1 cellular context compared by ENCODE assay signal in genomic region chr11:66418168-66418985, GRCh38.
TF ChIP-seq lines count a peak whose summit lies in the region.

No MANE protein-coding gene starts in this region.

TF ChIP-seq in HepG2, 621 proteins besides CTCF, POLR2A, EP300 and RAD21 (continued from another document and continues in another):
- peak; percentile 76; the same call in 1 of the 2 replicates for TF ChIP-seq ZNF280D (CRISPR knock-in tag; IDR thresholded peaks at IDR 0.05)
- 0 out of 2 replicates have a peak, but pooled peaks have one; percentile 24 for TF ChIP-seq MAFG (CRISPR knock-in tag; IDR thresholded peaks at IDR 0.05)
- no peak; the same call in 1 of the 2 replicates for TF ChIP-seq ZXDC (CRISPR knock-in tag; IDR thresholded peaks at IDR 0.05)
- TF ChIP-seq ZNF660 (CRISPR knock-in tag; IDR thresholded peaks at IDR 0.05; ENCODE audit: borderline replicate concordance, low read depth): no peak
- peak; percentile 99; the same call in 1 of the 2 replicates for TF ChIP-seq EHMT2 (IDR thresholded peaks at IDR 0.05; ENCODE audit: borderline replicate concordance, low read depth, low read length)
- TF ChIP-seq ZNF260 (CRISPR knock-in tag; IDR thresholded peaks at IDR 0.05; ENCODE audit: borderline replicate concordance, low read depth): no peak
- TF ChIP-seq NFYC (CRISPR knock-in tag; IDR thresholded peaks at IDR 0.05): no peak
- no peak for TF ChIP-seq HCFC1 (IDR thresholded peaks at IDR 0.05; ENCODE audit: low read depth, low read length)
- TF ChIP-seq TGIF2 (CRISPR knock-in tag; IDR thresholded peaks at IDR 0.05): peak; percentile 86; the same call in 1 of the 2 replicates
- TF ChIP-seq ZC3H13 (CRISPR knock-in tag; IDR thresholded peaks at IDR 0.05): 0 out of 2 replicates have a peak, but pooled peaks have one; percentile 28
- no peak for TF ChIP-seq RAD51 (IDR thresholded peaks at IDR 0.05; ENCODE audit: borderline replicate concordance)
- no peak for TF ChIP-seq ZNF562 (CRISPR knock-in tag; IDR thresholded peaks at IDR 0.05; ENCODE audit: borderline replicate concordance)
- no peak for TF ChIP-seq NR2F2 (IDR thresholded peaks at IDR 0.05; ENCODE audit: borderline replicate concordance, low read depth)
- no peak for TF ChIP-seq BRD4 (CRISPR knock-in tag; IDR thresholded peaks at IDR 0.05)
- no peak for TF ChIP-seq TOE1 (CRISPR knock-in tag; IDR thresholded peaks at IDR 0.05)
- TF ChIP-seq ZSCAN5A (CRISPR knock-in tag; IDR thresholded peaks at IDR 0.05; ENCODE audit: borderline replicate concordance): no peak
- TF ChIP-seq ZNF143 (CRISPR knock-in tag; IDR thresholded peaks at IDR 0.05): no peak
- no peak for TF ChIP-seq ZFX (CRISPR knock-in tag; IDR thresholded peaks at IDR 0.05; ENCODE audit: low read depth)
- peak; percentile 87 for TF ChIP-seq ZNF883 (CRISPR knock-in tag; IDR thresholded peaks at IDR 0.05; ENCODE audit: not compliant biosample characterization)
- TF ChIP-seq ZNF839 (CRISPR knock-in tag; IDR thresholded peaks at IDR 0.05; ENCODE audit: borderline replicate concordance): no peak
- no peak for TF ChIP-seq U2AF1 (optimal IDR thresholded peaks at IDR 0.05; ENCODE audit: low read depth, low read length)
- TF ChIP-seq SNRNP70 (IDR thresholded peaks at IDR 0.05; ENCODE audit: low read depth, low read length): no peak
- TF ChIP-seq ADNP (CRISPR knock-in tag; IDR thresholded peaks at IDR 0.05): no peak
- peak; percentile 80 for TF ChIP-seq THRA (CRISPR knock-in tag; IDR thresholded peaks at IDR 0.05; ENCODE audit: borderline replicate concordance)
- peak; percentile 74 for TF ChIP-seq RARA (CRISPR knock-in tag; IDR thresholded peaks at IDR 0.05)
- no peak for TF ChIP-seq CREBL2 (CRISPR knock-in tag; IDR thresholded peaks at IDR 0.05; ENCODE audit: borderline replicate concordance)
- TF ChIP-seq ZNF501 (CRISPR knock-in tag; IDR thresholded peaks at IDR 0.05): no peak
- peak; percentile 71; the same call in 1 of the 2 replicates for TF ChIP-seq HOXA9 (CRISPR knock-in tag; IDR thresholded peaks at IDR 0.05; ENCODE audit: borderline replicate concordance)
- no peak for TF ChIP-seq EZH2 (conservative IDR thresholded peaks at IDR 0.05; ENCODE audit: low read depth, low read length)
- 0 out of 4 replicates have a peak, but pooled peaks of 1 of the 2 experiments have one; percentile 25 for TF ChIP-seq HMGXB4 (CRISPR knock-in tag; IDR thresholded peaks at IDR 0.05; ENCODE audit: borderline replicate concordance in 1 of 2, low read depth in 1 of 2)
- TF ChIP-seq ZNF350 (CRISPR knock-in tag; IDR thresholded peaks at IDR 0.05; ENCODE audit: borderline replicate concordance, low read depth): no peak
- no peak for TF ChIP-seq HNRNPH1 (optimal IDR thresholded peaks at IDR 0.05; ENCODE audit: low read depth, low read length)
- no peak for TF ChIP-seq ZC3H4 (CRISPR knock-in tag; IDR thresholded peaks at IDR 0.05; ENCODE audit: borderline replicate concordance)
- 0 out of 2 replicates have a peak, but pooled peaks have one; percentile 49 for TF ChIP-seq NPAS2 (CRISPR knock-in tag; IDR thresholded peaks at IDR 0.05; ENCODE audit: borderline replicate concordance)
- TF ChIP-seq ZHX2 (IDR thresholded peaks at IDR 0.05; ENCODE audit: low read depth): no peak
- peak; percentile 48; the same call in 1 of the 2 replicates for TF ChIP-seq ZHX2 (CRISPR knock-in tag; IDR thresholded peaks at IDR 0.05; ENCODE audit: borderline replicate concordance)
- 0 out of 2 replicates have a peak, but pooled peaks have one; percentile 64 for TF ChIP-seq ZNF138 (CRISPR knock-in tag; IDR thresholded peaks at IDR 0.05; ENCODE audit: low read depth)
- TF ChIP-seq ZNF567 (CRISPR knock-in tag; IDR thresholded peaks at IDR 0.05; ENCODE audit: borderline replicate concordance): no peak
- 0 out of 2 replicates have a peak, but pooled peaks have one; percentile 1 for TF ChIP-seq MEF2D (CRISPR knock-in tag; IDR thresholded peaks at IDR 0.05)
- TF ChIP-seq ZNF619 (CRISPR knock-in tag; IDR thresholded peaks at IDR 0.05): no peak
- peak; percentile 88; the same call in 1 of the 2 replicates for TF ChIP-seq MLXIP (CRISPR knock-in tag; IDR thresholded peaks at IDR 0.05; ENCODE audit: borderline replicate concordance)
- TF ChIP-seq ZNF205 (CRISPR knock-in tag; IDR thresholded peaks at IDR 0.05): peak; percentile 48; the same call in 1 of the 2 replicates
- no peak for TF ChIP-seq NAIF1 (CRISPR knock-in tag; IDR thresholded peaks at IDR 0.05; ENCODE audit: borderline replicate concordance)
